12 cellular contexts compared by ENCODE assay signal in the genomic region with DNA sequence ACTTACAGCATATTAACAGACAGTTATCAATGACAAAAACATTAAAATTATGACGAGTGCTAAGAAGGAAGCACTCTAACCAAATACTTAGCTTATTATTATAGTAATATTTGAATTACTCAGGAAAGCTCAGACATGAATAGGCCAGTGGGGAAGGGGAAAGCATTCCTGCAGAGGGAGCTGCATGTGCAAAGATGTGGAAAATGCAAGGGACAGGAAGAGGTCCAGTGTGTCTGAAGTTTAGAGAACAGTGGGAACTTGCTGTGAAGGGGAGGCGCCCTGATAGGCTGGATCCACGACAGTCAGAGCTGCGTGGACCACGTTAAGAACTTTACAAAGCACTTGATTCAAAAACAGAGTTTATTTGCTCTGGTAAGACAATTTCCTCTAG. TPM values are rescaled to one million over a fixed set of nuclear protein-coding genes. Genes with fewer than 3 reads are reported as not detected.
A peak's percentile ranks its signal among the peaks of the same experiment; 100 is the strongest.
DNase-seq lines count a peak whose midpoint lies in the region; ATAC-seq and TF ChIP-seq lines count a peak whose summit lies in the region.
"Had no signal": no experiment of that assay in that cellular context is flagged by ENCODE, and none has a peak within 500 bp of the region (broad histone marks: within the 10 kb centered on the region; RNA-seq: fewer than 3 reads in every experiment).

No MANE protein-coding gene starts in this region.

- H4K20me1 ChIP-seq in BLaER1 = no peaks in the 10 kb centered on the region

- peaks cover 29% of the 10 kb centered on the region for H3K27me3 Mint-ChIP-seq in T-helper 17 cell

- H3K36me3 ChIP-seq in BLaER1 = no peaks in the 10 kb centered on the region
- no peaks in the 10 kb centered on the region for H3K36me3 ChIP-seq in uterus
- no peaks in the 10 kb centered on the region for H3K36me3 ChIP-seq in sigmoid colon

- ATAC-seq in T-helper 17 cell = no peak

- H3K9me3 ChIP-seq in BLaER1 = 0 out of 2 replicates have a peak, but pooled peaks cover 4% of the 10 kb centered on the region
- no peaks in the 10 kb centered on the region for H3K9me3 ChIP-seq in T-helper 17 cell (ENCODE audit: control insufficient read depth, low read length, poor library complexity, severe bottlenecking)
- no peaks in the 10 kb centered on the region for H3K9me3 ChIP-seq in mononuclear cell (ENCODE audit: low read depth, low read length)
- H3K9me3 ChIP-seq in uterus = no peaks in the 10 kb centered on the region
- H3K9me3 ChIP-seq in sigmoid colon = no peaks in the 10 kb centered on the region

- H3K4me3 Mint-ChIP-seq in T-helper 17 cell = no peak overlapping the region

- TF ChIP-seq POLR2A in uterus (IDR thresholded peaks at IDR 0.05) (no peak), sigmoid colon (IDR thresholded peaks at IDR 0.05) (no peak)

- in situ Hi-C loops in GM13977 (cut with MboI; ENCODE audit: low pct_unique_long_range_greater_than_20kb, low sequenced_read_pairs, unreplicated experiment) = no loop called here

- peak overlapping the region; percentile 86 for H3K4me2 ChIP-seq in BLaER1

- TF ChIP-seq CTCF in GM13977 (IDR thresholded peaks at IDR 0.05; ENCODE audit: extremely low read depth, insufficient read depth, missing control alignments) = peak; percentile 24
- no peak for TF ChIP-seq CTCF in uterus (IDR thresholded peaks at IDR 0.05)
- no peak for TF ChIP-seq CTCF in sigmoid colon (IDR thresholded peaks at IDR 0.05)

- H3K27ac Mint-ChIP-seq in T-helper 17 cell = peak overlapping the region; percentile 14
- H3K27ac Mint-ChIP-seq: nephron had no signal

- H3K36me3 Mint-ChIP-seq in T-helper 17 cell (ENCODE audit: low read depth) = peaks cover 3% of the 10 kb centered on the region

- 22 to 32% methylated on average over 5 of the region's 5 CpGs for WGBS in sigmoid colon, 2 donors

- H3K4me3 ChIP-seq in BLaER1 = peak overlapping the region; percentile 92; the same call in 1 of the 2 replicates
- peak overlapping the region; percentile 84 for H3K4me3 ChIP-seq in mononuclear cell (ENCODE audit: low read length)
- H3K4me3 ChIP-seq in uterus = no peak overlapping the region
- H3K4me3 ChIP-seq in sigmoid colon = no peak overlapping the region

- H3K27ac ChIP-seq in BLaER1 = no peak overlapping the region
- no peak overlapping the region for H3K27ac ChIP-seq in uterus
- H3K27ac ChIP-seq in sigmoid colon = no peak overlapping the region

- H3K27me3 ChIP-seq in BLaER1 (no peaks in the 10 kb centered on the region), mononuclear cell (ENCODE audit: insufficient read depth, low read length) (peaks cover 3% of the 10 kb centered on the region), uterus (peaks cover 0 to 3% of the 10 kb centered on the region in 2 donors), sigmoid colon (peaks cover 0 to 9% (median 0%) of the 10 kb centered on the region in 3 donors)

- intact Hi-C loops in uterus (cut with DNase I; ENCODE audit: low total_unique reads) (no loop called here), sigmoid colon (cut with DNase I) (loop anchor here (5.0 to 10.0 kb wide), 3 partner anchors 181 to 304 kb away; partner anchors contain the start of genes BOC and USF3)

- no peak for DNase-seq in GM13977 (ENCODE audit: low spot score)
- no peak for DNase-seq in T-helper 17 cell
- no peak for DNase-seq in NK-92 (lab: John Stamatoyannopoulos, UW; ENCODE audit: unreplicated experiment)
- no peak for DNase-seq in uterus
- DNase-seq in NCI-H226 = no peak
- no peak for DNase-seq in sigmoid colon
- DNase-seq: activated CD8-positive, alpha-beta memory T cell treated with anti-CD3 and anti-CD28 coated beads, Interleukin-2, amount 50 U/mL, for 48 hours; NCI-H446 treated with DMSO at 0.1 percent for 48 hours had no signal

- no peak overlapping the region for H3K9ac ChIP-seq in BLaER1

- no peak for TF ChIP-seq EP300 in sigmoid colon (IDR thresholded peaks at IDR 0.05)

- peaks cover 17% of the 10 kb centered on the region for H3K4me1 Mint-ChIP-seq in T-helper 17 cell
- H3K4me1 Mint-ChIP-seq: nephron had no signal

- H3K4me1 ChIP-seq in BLaER1 (peaks cover 16% of the 10 kb centered on the region), mononuclear cell (ENCODE audit: insufficient read depth, low read length) (peaks cover 20% of the 10 kb centered on the region), uterus (no peaks in the 10 kb centered on the region), sigmoid colon (peaks cover 0 to 19% (median 16%) of the 10 kb centered on the region in 4 donors)

RNA-seq across cellular contexts. Expression of gene SPICE1, which starts 1.2 kb away (rescaled TPM):
- total RNA-seq in T-helper 17 cell (10 to 100 TPM; 13.7 to 16.1 TPM), mononuclear cell (8.5 TPM), uterus (10 to 100 TPM; 37.8 to 69.4 (median 59.1) TPM), sigmoid colon (10 to 100 TPM in 3 of 4 donors, 1 to 10 TPM in 1; 10.0 to 43.2 (median 15.1) TPM)
- 1 to 10 TPM; 5.3 to 6.0 (median 6.0) TPM for polyA plus RNA-seq in sigmoid colon

RNA-seq across cellular contexts. Expression of gene SIDT1, which starts 16.2 kb away (rescaled TPM):
- total RNA-seq in T-helper 17 cell = 10 to 100 TPM; 53.8 to 62.5 TPM
- 38.5 TPM for total RNA-seq in mononuclear cell
- total RNA-seq in uterus = 1 to 10 TPM in 2 of 4 donors, not detected in 2; 1.8 to 3.7 TPM
- 1 to 10 TPM in 2 of 4 donors, under 1 TPM in 2; 0.49 to 1.9 (median 0.94) TPM for total RNA-seq in sigmoid colon
- polyA plus RNA-seq in sigmoid colon = 10 to 100 TPM in 1 of 3 donors, 1 to 10 TPM in 2; 1.4 to 16.7 (median 6.0) TPM
- total RNA-seq: epithelial cell of proximal tubule had no signal

Comparison
In these comparisons a context has a peak if more than half of its experiments do, and no peak if none do; other contexts are left out.
1. H3K4me3 ChIP-seq: peak in BLaER1 (single experiment) and mononuclear cell (single experiment); none in uterus (0 of 2) and sigmoid colon (0 of 4).